33 cellular contexts compared by ENCODE assay signal in genomic region chr6:4434655-4435054, GRCh38.
"Had no signal": no experiment of that assay in that cellular context is flagged by ENCODE, and none has a peak within 500 bp of the region (broad histone marks: within the 10 kb centered on the region; RNA-seq: fewer than 3 reads in every experiment).

No MANE protein-coding gene starts in this region.

- H3K27ac ChIP-seq: adrenal gland, body of pancreas, colonic mucosa, epithelial cell of prostate, gastrocnemius medialis, hepatocyte had no signal

- H3K79me2 ChIP-seq: hepatocyte had no signal

- H3K36me3 ChIP-seq: adrenal gland, colonic mucosa, gastrocnemius medialis, heart right ventricle had no signal

- H3K4me3 ChIP-seq: adrenal gland, body of pancreas, colonic mucosa, gastrocnemius medialis, heart right ventricle, hepatocyte had no signal

- H3K9me3 ChIP-seq: adrenal gland, colonic mucosa, gastrocnemius medialis had no signal

- H3K4me1 Mint-ChIP-seq: activated CD4-positive, alpha-beta T cell treated with anti-CD3 and anti-CD28 coated beads for 36 hours; activated CD4-positive, alpha-beta T cell treated with anti-CD3 and anti-CD28 coated beads, Interleukin-2, amount 10 ng/mL, durations not matched to agents 24 days and 14 days; activated CD8-positive, alpha-beta memory T cell treated with anti-CD3 and anti-CD28 coated beads, Interleukin-2, amount 10 ng/mL, durations not matched to agents 7 days and 5 days; activated naive CD4-positive, alpha-beta T cell treated with anti-CD3 and anti-CD28 coated beads, Interleukin-2, amount 50 U/mL, for 24 hours; activated naive CD8-positive, alpha-beta T cell treated with anti-CD3 and anti-CD28 coated beads for 36 hours; activated naive CD8-positive, alpha-beta T cell treated with anti-CD3 and anti-CD28 coated beads, Interleukin-2, amount 50 U/mL, for 24 hours had no signal

- H2AFZ ChIP-seq: hepatocyte had no signal

- H3K27ac Mint-ChIP-seq: activated CD4-positive, alpha-beta memory T cell treated with anti-CD3 and anti-CD28 coated beads for 36 hours; activated CD4-positive, alpha-beta T cell treated with anti-CD3 and anti-CD28 coated beads for 36 hours; activated CD4-positive, alpha-beta T cell treated with anti-CD3 and anti-CD28 coated beads, Interleukin-2, amount 10 ng/mL, durations not matched to agents 24 days and 14 days; activated CD8-positive, alpha-beta memory T cell treated with anti-CD3 and anti-CD28 coated beads, Interleukin-2, amount 10 ng/mL, durations not matched to agents 7 days and 5 days; activated CD8-positive, alpha-beta T cell treated with anti-CD3 and anti-CD28 coated beads, Interleukin-2, amount 10 ng/mL, durations not matched to agents 7 days and 5 days; activated naive CD4-positive, alpha-beta T cell treated with anti-CD3 and anti-CD28 coated beads for 36 hours; activated naive CD4-positive, alpha-beta T cell treated with anti-CD3 and anti-CD28 coated beads, Interleukin-2, amount 50 U/mL, for 24 hours; activated naive CD8-positive, alpha-beta T cell treated with anti-CD3 and anti-CD28 coated beads for 36 hours; activated naive CD8-positive, alpha-beta T cell treated with anti-CD3 and anti-CD28 coated beads, Interleukin-2, amount 50 U/mL, for 24 hours; activated T-helper 1 cell treated with anti-CD3 and anti-CD28 coated beads, Interleukin-12 subunit alpha, Interleukin-12 subunit beta, Interleukin-2, Interleukin-4 antibody, amounts not matched to agents 30 ng/mL and 10 ng/mL and 1 ng/mL, durations not matched to agents 14 hours and 24 hours and 36 hours; activated T-helper 2 cell treated with anti-CD3 and anti-CD28 coated beads, Interferon-gamma antibody, Interleukin-2, Interleukin-4, amounts not matched to agents 10 μg/mL and 5 μg/mL and 100 μg/mL, durations not matched to agents 14 hours and 24 hours and 36 hours had no signal

- H3K36me3 Mint-ChIP-seq: activated CD4-positive, alpha-beta memory T cell treated with anti-CD3 and anti-CD28 coated beads for 36 hours; activated CD8-positive, alpha-beta memory T cell treated with anti-CD3 and anti-CD28 coated beads, Interleukin-2, amount 10 ng/mL, durations not matched to agents 7 days and 5 days; activated naive CD4-positive, alpha-beta T cell treated with anti-CD3 and anti-CD28 coated beads, Interleukin-2, amount 50 U/mL, for 24 hours; activated naive CD8-positive, alpha-beta T cell treated with anti-CD3 and anti-CD28 coated beads for 36 hours had no signal

- H3K27me3 ChIP-seq: adrenal gland, body of pancreas, colonic mucosa, gastrocnemius medialis, heart right ventricle, hepatocyte had no signal

- H3K4me2 ChIP-seq: hepatocyte had no signal

- H3K4me3 Mint-ChIP-seq: activated CD4-positive, alpha-beta memory T cell treated with anti-CD3 and anti-CD28 coated beads for 36 hours; activated CD4-positive, alpha-beta T cell treated with anti-CD3 and anti-CD28 coated beads for 36 hours; activated CD4-positive, alpha-beta T cell treated with anti-CD3 and anti-CD28 coated beads, Interleukin-2, amount 10 ng/mL, durations not matched to agents 24 days and 14 days; activated CD8-positive, alpha-beta memory T cell treated with anti-CD3 and anti-CD28 coated beads, Interleukin-2, amount 10 ng/mL, durations not matched to agents 7 days and 5 days; activated CD8-positive, alpha-beta T cell treated with anti-CD3 and anti-CD28 coated beads, Interleukin-2, amount 10 ng/mL, durations not matched to agents 7 days and 5 days; activated naive CD4-positive, alpha-beta T cell treated with anti-CD3 and anti-CD28 coated beads for 36 hours; activated naive CD4-positive, alpha-beta T cell treated with anti-CD3 and anti-CD28 coated beads, Interleukin-2, amount 50 U/mL, for 24 hours; activated naive CD8-positive, alpha-beta T cell treated with anti-CD3 and anti-CD28 coated beads for 36 hours; activated naive CD8-positive, alpha-beta T cell treated with anti-CD3 and anti-CD28 coated beads, Interleukin-2, amount 50 U/mL, for 24 hours; activated T-helper 1 cell treated with anti-CD3 and anti-CD28 coated beads, Interleukin-12 subunit alpha, Interleukin-12 subunit beta, Interleukin-2, Interleukin-4 antibody, amounts not matched to agents 30 ng/mL and 10 ng/mL and 1 ng/mL, durations not matched to agents 14 hours and 24 hours and 36 hours had no signal

- H3K9me3 Mint-ChIP-seq: activated naive CD4-positive, alpha-beta T cell treated with anti-CD3 and anti-CD28 coated beads, Interleukin-2, amount 50 U/mL, for 24 hours; activated naive CD8-positive, alpha-beta T cell treated with anti-CD3 and anti-CD28 coated beads for 36 hours; activated naive CD8-positive, alpha-beta T cell treated with anti-CD3 and anti-CD28 coated beads, Interleukin-2, amount 50 U/mL, for 24 hours; activated T-helper 2 cell treated with anti-CD3 and anti-CD28 coated beads, Interferon-gamma antibody, Interleukin-2, Interleukin-4, amounts not matched to agents 10 μg/mL and 5 μg/mL and 100 μg/mL, durations not matched to agents 14 hours and 24 hours and 36 hours had no signal

- ATAC-seq: activated CD4-positive, alpha-beta T cell treated with anti-CD3 and anti-CD28 coated beads for 36 hours; activated CD8-positive, alpha-beta memory T cell treated with anti-CD3 and anti-CD28 coated beads, Interleukin-2, amount 10 ng/mL, durations not matched to agents 7 days and 5 days; activated CD8-positive, alpha-beta T cell treated with anti-CD3 and anti-CD28 coated beads, Interleukin-2, amount 10 ng/mL, durations not matched to agents 7 days and 5 days; activated naive CD8-positive, alpha-beta T cell treated with anti-CD3 and anti-CD28 coated beads, Interleukin-2, amount 50 U/mL, for 24 hours; body of pancreas; gastrocnemius medialis; heart right ventricle had no signal

- H3K4me1 ChIP-seq: adrenal gland, body of pancreas, colonic mucosa, gastrocnemius medialis had no signal

- FAIRE-seq: endometrium, endothelial cell of umbilical vein had no signal

- DNase-seq: activated CD4-positive, alpha-beta memory T cell treated with anti-CD3 and anti-CD28 coated beads for 36 hours; activated CD4-positive, alpha-beta T cell treated with anti-CD3 and anti-CD28 coated beads for 36 hours; activated CD4-positive, CD25-positive, alpha-beta regulatory T cell; activated CD4-positive, CD25-positive, alpha-beta regulatory T cell treated with anti-CD3 and anti-CD28 coated beads, Interleukin-2, amount 50 U/mL, for 72 hours; activated CD8-positive, alpha-beta memory T cell treated with anti-CD3 and anti-CD28 coated beads, Interleukin-2, amount 10 ng/mL, durations not matched to agents 7 days and 5 days; activated CD8-positive, alpha-beta memory T cell treated with anti-CD3 and anti-CD28 coated beads, Interleukin-2, amount 50 U/mL, for 4 hours; activated CD8-positive, alpha-beta T cell treated with anti-CD3 and anti-CD28 coated beads, Interleukin-2, amount 10 ng/mL, durations not matched to agents 7 days and 5 days; activated effector memory CD4-positive, alpha-beta T cell treated with anti-CD3 and anti-CD28 coated beads, Interleukin-2, amount 50 U/mL, for 16 hours; activated naive CD4-positive, alpha-beta T cell treated with anti-CD3 and anti-CD28 coated beads for 36 hours; activated naive CD8-positive, alpha-beta T cell treated with anti-CD3 and anti-CD28 coated beads for 36 hours; activated naive CD8-positive, alpha-beta T cell treated with anti-CD3 and anti-CD28 coated beads, Interleukin-2, amount 50 U/mL, for 24 hours; activated T-cell treated with anti-CD3 and anti-CD28 coated beads, Interleukin-2, amount 50 U/mL, for 1 hour; activated T-cell treated with anti-CD3 and anti-CD28 coated beads, Interleukin-2, amount 50 U/mL, for 48 hours; adrenal gland; amygdala; aorta; body of pancreas; central memory CD4-positive, alpha-beta T cell; cerebellar nuclear complex; colonic mucosa; effector CD8-positive, alpha-beta T cell; foreskin fibroblast; gastrocnemius medialis; heart right ventricle; T-helper 2 cell had no signal

- H3K27me3 Mint-ChIP-seq: activated CD4-positive, alpha-beta memory T cell treated with anti-CD3 and anti-CD28 coated beads for 36 hours had no signal
